In genomic region chr1:117871013-117871412, GRCh38 we compare ENCODE assay signal across 31 cellular contexts.
"Had no signal": no experiment of that assay in that cellular context is flagged by ENCODE, and none has a peak within 500 bp of the region (broad histone marks: within the 10 kb centered on the region; RNA-seq: fewer than 3 reads in every experiment).

No MANE protein-coding gene starts in this region.

- H3K4me1 Mint-ChIP-seq: activated B cell treated with CpG ODN at 0.5 μM for 24 hours; activated naive CD4-positive, alpha-beta T cell treated with anti-CD3 and anti-CD28 coated beads, Interleukin-2, amount 50 U/mL, for 24 hours; activated naive CD8-positive, alpha-beta T cell treated with anti-CD3 and anti-CD28 coated beads for 36 hours; activated naive CD8-positive, alpha-beta T cell treated with anti-CD3 and anti-CD28 coated beads, Interleukin-2, amount 50 U/mL, for 24 hours; activated T-helper 17 cell treated with anti-CD3 and anti-CD28 coated beads, Interleukin-2, amount 50 U/mL, for 72 hours; central memory CD8-positive, alpha-beta T cell had no signal

- ATAC-seq: activated CD4-positive, CD25-positive, alpha-beta regulatory T cell treated with anti-CD3 and anti-CD28 coated beads, Interleukin-2, amount 50 U/mL, for 24 hours; activated CD8-positive, alpha-beta T cell treated with anti-CD3 and anti-CD28 coated beads for 36 hours; activated naive CD8-positive, alpha-beta T cell treated with anti-CD3 and anti-CD28 coated beads, Interleukin-2, amount 50 U/mL, for 24 hours; activated T-cell treated with anti-CD3 and anti-CD28 coated beads, Interleukin-2, amount 50 U/mL, for 4 hours; activated T-helper 17 cell treated with anti-CD3 and anti-CD28 coated beads, Interleukin-2, amount 50 U/mL, for 72 hours; effector memory CD8-positive, alpha-beta T cell; gastroesophageal sphincter; heart right ventricle had no signal

- H3K27me3 Mint-ChIP-seq: activated B cell treated with CpG ODN at 0.5 μM for 24 hours; activated CD8-positive, alpha-beta T cell treated with anti-CD3 and anti-CD28 coated beads for 36 hours; activated naive CD4-positive, alpha-beta T cell treated with anti-CD3 and anti-CD28 coated beads, Interleukin-2, amount 50 U/mL, for 24 hours; activated naive CD8-positive, alpha-beta T cell treated with anti-CD3 and anti-CD28 coated beads for 36 hours; activated naive CD8-positive, alpha-beta T cell treated with anti-CD3 and anti-CD28 coated beads, Interleukin-2, amount 50 U/mL, for 24 hours; activated T-helper 17 cell treated with anti-CD3 and anti-CD28 coated beads, Interleukin-2, amount 50 U/mL, for 72 hours; central memory CD8-positive, alpha-beta T cell; effector memory CD8-positive, alpha-beta T cell had no signal

- DNase-seq: activated B cell treated with CpG ODN at 0.5 μM for 24 hours; activated CD4-positive, alpha-beta T cell treated with anti-CD3 and anti-CD28 coated beads for 48 hours; activated CD4-positive, alpha-beta T cell treated with anti-CD3 and anti-CD28 coated beads, Interleukin-2, amount 50 U/mL, for 1 hour; activated CD4-positive, alpha-beta T cell treated with anti-CD3 and anti-CD28 coated beads, Interleukin-2, amount 50 U/mL, for 48 hours; activated CD8-positive, alpha-beta memory T cell treated with anti-CD3 and anti-CD28 coated beads for 24 hours; activated CD8-positive, alpha-beta T cell treated with anti-CD3 and anti-CD28 coated beads for 36 hours; activated effector memory CD4-positive, alpha-beta T cell treated with Interleukin-2 at 50 U/mL for 16 hours; activated gamma-delta T cell treated with Interleukin-2 at 50 U/mL for 16 hours; activated naive CD4-positive, alpha-beta T cell treated with Interleukin-2 at 50 U/mL for 16 hours; activated naive CD8-positive, alpha-beta T cell treated with anti-CD3 and anti-CD28 coated beads for 36 hours; activated naive CD8-positive, alpha-beta T cell treated with anti-CD3 and anti-CD28 coated beads, Interleukin-2, amount 50 U/mL, for 24 hours; activated T-cell treated with anti-CD3 and anti-CD28 coated beads, Interleukin-2, amount 50 U/mL, for 4 hours; adrenal gland; amygdala; aorta; brain microvascular endothelial cell; cortex of kidney; dermis blood vessel endothelial cell; effector CD4-positive, alpha-beta T cell; effector memory CD8-positive, alpha-beta T cell; erythroblast; foreskin melanocyte; heart right ventricle; T1000; WERI-Rb-1 had no signal

- H3K27ac Mint-ChIP-seq: activated B cell treated with CpG ODN at 0.5 μM for 24 hours; activated CD8-positive, alpha-beta T cell treated with anti-CD3 and anti-CD28 coated beads for 36 hours; activated naive CD8-positive, alpha-beta T cell treated with anti-CD3 and anti-CD28 coated beads for 36 hours; activated naive CD8-positive, alpha-beta T cell treated with anti-CD3 and anti-CD28 coated beads, Interleukin-2, amount 50 U/mL, for 24 hours; activated T-helper 17 cell treated with anti-CD3 and anti-CD28 coated beads, Interleukin-2, amount 50 U/mL, for 72 hours; effector memory CD8-positive, alpha-beta T cell; T-helper 2 cell treated with Interferon-gamma antibody and Interleukin-4, amounts not matched to agents 5 μg/mL and 100 μg/mL, for 36 hours had no signal

- H3K9me3 Mint-ChIP-seq: activated naive CD4-positive, alpha-beta T cell treated with anti-CD3 and anti-CD28 coated beads, Interleukin-2, amount 50 U/mL, for 24 hours; T-helper 2 cell treated with Interferon-gamma antibody and Interleukin-4, amounts not matched to agents 5 μg/mL and 100 μg/mL, for 36 hours had no signal

- H3K4me3 Mint-ChIP-seq: activated B cell treated with CpG ODN at 0.5 μM for 24 hours; activated CD8-positive, alpha-beta T cell treated with anti-CD3 and anti-CD28 coated beads for 36 hours; activated naive CD4-positive, alpha-beta T cell treated with anti-CD3 and anti-CD28 coated beads, Interleukin-2, amount 50 U/mL, for 24 hours; activated naive CD8-positive, alpha-beta T cell treated with anti-CD3 and anti-CD28 coated beads for 36 hours; activated naive CD8-positive, alpha-beta T cell treated with anti-CD3 and anti-CD28 coated beads, Interleukin-2, amount 50 U/mL, for 24 hours; activated T-cell treated with anti-CD3 and anti-CD28 coated beads, Interleukin-2, amount 50 U/mL, for 4 hours; activated T-helper 17 cell treated with anti-CD3 and anti-CD28 coated beads, Interleukin-2, amount 50 U/mL, for 72 hours; central memory CD8-positive, alpha-beta T cell; effector memory CD8-positive, alpha-beta T cell; T-helper 2 cell treated with Interferon-gamma antibody and Interleukin-4, amounts not matched to agents 5 μg/mL and 100 μg/mL, for 36 hours had no signal
